ENCODE assay signal across 2 cellular contexts in the genomic region with DNA sequence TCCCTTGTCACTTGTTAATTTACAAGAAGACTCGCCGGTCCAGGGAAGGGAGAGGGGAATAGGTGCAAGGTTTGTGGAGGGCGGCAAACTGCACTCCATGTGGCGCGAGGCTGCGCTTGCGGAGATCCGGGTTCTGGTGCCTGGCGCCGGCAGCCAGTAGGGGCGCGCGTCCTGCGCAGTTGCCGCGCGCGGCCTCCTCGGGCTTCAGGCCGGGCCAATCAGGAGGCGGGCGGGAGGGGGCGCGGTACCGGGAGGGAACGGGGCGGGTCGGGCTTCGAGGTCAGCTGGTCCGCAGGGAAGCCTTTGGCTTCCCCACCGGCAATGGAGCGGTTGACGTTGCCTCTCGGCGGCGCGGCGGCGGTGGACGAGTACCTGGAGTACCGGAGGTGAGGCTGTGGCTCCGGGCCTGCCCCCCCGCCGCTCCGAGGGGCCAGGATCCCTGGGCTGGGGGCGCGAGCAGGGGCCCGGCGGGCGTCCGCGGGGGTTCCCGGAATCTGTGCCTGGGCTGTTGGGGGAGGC.
A peak's percentile ranks its signal among the peaks of the same experiment; 100 is the strongest.
TF ChIP-seq lines count a peak whose summit lies in the region.

TSS of gene FAM221A (plus strand) at position 302 of the 519 bp plus-strand sequence. CDS start at position 322, 20 bp downstream.

TF ChIP-seq in HCT116, 20 proteins besides CTCF, POLR2A, EP300 and RAD21:
- TF ChIP-seq YY1 (IDR thresholded peaks at IDR 0.05; ENCODE audit: extremely low read depth, insufficient replicate concordance, low read depth, low read length) (no peak), EZH2phosphoT487 (IDR thresholded peaks at IDR 0.05; ENCODE audit: borderline replicate concordance) (no peak), SRF (IDR thresholded peaks at IDR 0.05; ENCODE audit: low read depth) (no peak), EGR1 (IDR thresholded peaks at IDR 0.05; ENCODE audit: low read depth) (no peak), ATF3 (IDR thresholded peaks at IDR 0.05) (no peak), ZNF274 (IDR thresholded peaks at IDR 0.05; ENCODE audit: low read depth, low read length) (no peak), POLR2AphosphoS5 (IDR thresholded peaks at IDR 0.05; ENCODE audit: low read depth, low read length) (no peak), SIN3A (IDR thresholded peaks at IDR 0.05; ENCODE audit: low read depth) (no peak), ZFX (IDR thresholded peaks at IDR 0.05) (no peak), CBX3 (IDR thresholded peaks at IDR 0.05; ENCODE audit: low read depth) (peak; percentile 86), ELF1 (IDR thresholded peaks at IDR 0.05; ENCODE audit: borderline replicate concordance, low read depth) (no peak), FOSL1 (IDR thresholded peaks at IDR 0.05; ENCODE audit: low read depth) (no peak)
- TF ChIP-seq, protein P1, sequence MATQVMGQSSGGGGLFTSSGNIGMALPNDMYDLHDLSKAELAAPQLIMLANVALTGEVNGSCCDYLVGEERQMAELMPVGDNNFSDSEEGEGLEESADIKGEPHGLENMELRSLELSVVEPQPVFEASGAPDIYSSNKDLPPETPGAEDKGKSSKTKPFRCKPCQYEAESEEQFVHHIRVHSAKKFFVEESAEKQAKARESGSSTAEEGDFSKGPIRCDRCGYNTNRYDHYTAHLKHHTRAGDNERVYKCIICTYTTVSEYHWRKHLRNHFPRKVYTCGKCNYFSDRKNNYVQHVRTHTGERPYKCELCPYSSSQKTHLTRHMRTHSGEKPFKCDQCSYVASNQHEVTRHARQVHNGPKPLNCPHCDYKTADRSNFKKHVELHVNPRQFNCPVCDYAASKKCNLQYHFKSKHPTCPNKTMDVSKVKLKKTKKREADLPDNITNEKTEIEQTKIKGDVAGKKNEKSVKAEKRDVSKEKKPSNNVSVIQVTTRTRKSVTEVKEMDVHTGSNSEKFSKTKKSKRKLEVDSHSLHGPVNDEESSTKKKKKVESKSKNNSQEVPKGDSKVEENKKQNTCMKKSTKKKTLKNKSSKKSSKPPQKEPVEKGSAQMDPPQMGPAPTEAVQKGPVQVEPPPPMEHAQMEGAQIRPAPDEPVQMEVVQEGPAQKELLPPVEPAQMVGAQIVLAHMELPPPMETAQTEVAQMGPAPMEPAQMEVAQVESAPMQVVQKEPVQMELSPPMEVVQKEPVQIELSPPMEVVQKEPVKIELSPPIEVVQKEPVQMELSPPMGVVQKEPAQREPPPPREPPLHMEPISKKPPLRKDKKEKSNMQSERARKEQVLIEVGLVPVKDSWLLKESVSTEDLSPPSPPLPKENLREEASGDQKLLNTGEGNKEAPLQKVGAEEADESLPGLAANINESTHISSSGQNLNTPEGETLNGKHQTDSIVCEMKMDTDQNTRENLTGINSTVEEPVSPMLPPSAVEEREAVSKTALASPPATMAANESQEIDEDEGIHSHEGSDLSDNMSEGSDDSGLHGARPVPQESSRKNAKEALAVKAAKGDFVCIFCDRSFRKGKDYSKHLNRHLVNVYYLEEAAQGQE (IDR thresholded peaks at IDR 0.05; ENCODE audit: low read depth), result no peak
- TF ChIP-seq, protein P2, sequence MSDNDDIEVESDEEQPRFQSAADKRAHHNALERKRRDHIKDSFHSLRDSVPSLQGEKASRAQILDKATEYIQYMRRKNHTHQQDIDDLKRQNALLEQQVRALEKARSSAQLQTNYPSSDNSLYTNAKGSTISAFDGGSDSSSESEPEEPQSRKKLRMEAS (IDR thresholded peaks at IDR 0.05), result peak; percentile 96

TF ChIP-seq in K562, 482 proteins besides CTCF, POLR2A, EP300 and RAD21:
- TF ChIP-seq, protein P1 (CRISPR knock-in tag; IDR thresholded peaks at IDR 0.05; ENCODE audit: low read depth), result no peak
- peak in 1 of 2 experiments; percentile 67 for TF ChIP-seq E2F6 (IDR thresholded peaks at IDR 0.05; ENCODE audit: borderline replicate concordance in 1 of 2, extremely low read depth in 1 of 2, insufficient read depth in 1 of 2, insufficient read length in 1 of 2, low read depth in 1 of 2, low read length in 1 of 2, poor library complexity in 1 of 2, severe bottlenecking in 1 of 2)
- TF ChIP-seq, protein P3, sequence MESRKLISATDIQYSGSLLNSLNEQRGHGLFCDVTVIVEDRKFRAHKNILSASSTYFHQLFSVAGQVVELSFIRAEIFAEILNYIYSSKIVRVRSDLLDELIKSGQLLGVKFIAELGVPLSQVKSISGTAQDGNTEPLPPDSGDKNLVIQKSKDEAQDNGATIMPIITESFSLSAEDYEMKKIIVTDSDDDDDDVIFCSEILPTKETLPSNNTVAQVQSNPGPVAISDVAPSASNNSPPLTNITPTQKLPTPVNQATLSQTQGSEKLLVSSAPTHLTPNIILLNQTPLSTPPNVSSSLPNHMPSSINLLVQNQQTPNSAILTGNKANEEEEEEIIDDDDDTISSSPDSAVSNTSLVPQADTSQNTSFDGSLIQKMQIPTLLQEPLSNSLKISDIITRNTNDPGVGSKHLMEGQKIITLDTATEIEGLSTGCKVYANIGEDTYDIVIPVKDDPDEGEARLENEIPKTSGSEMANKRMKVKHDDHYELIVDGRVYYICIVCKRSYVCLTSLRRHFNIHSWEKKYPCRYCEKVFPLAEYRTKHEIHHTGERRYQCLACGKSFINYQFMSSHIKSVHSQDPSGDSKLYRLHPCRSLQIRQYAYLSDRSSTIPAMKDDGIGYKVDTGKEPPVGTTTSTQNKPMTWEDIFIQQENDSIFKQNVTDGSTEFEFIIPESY (CRISPR knock-in tag; IDR thresholded peaks at IDR 0.05), result peak; percentile 60; the same call in 1 of the 2 replicates
